18 cellular contexts compared by ENCODE assay signal in genomic region chr3:62041681-62042080, GRCh38.
"Had no signal": no experiment of that assay in that cellular context is flagged by ENCODE, and none has a peak within 500 bp of the region (broad histone marks: within the 10 kb centered on the region; RNA-seq: fewer than 3 reads in every experiment).

No MANE protein-coding gene starts in this region.

- FAIRE-seq: endothelial cell of umbilical vein, frontal cortex had no signal

- DNase-seq: dermis blood vessel endothelial cell; effector memory CD4-positive, alpha-beta T cell; erythroblast; hypothalamus; immature natural killer cell; islet precursor cell; kidney glomerular epithelial cell; left ventricle myocardium superior; lower lobe of right lung; naive thymus-derived CD8-positive, alpha-beta T cell; nephron progenitor cell; nucleus accumbens; right cardiac atrium; spleen; stimulated activated CD4-positive, alpha-beta T cell treated with anti-CD3 and anti-CD28 coated beads, Interleukin-4, amount 100 ng/mL, for 4 hours; stimulated activated naive B cell treated with anti-CD40 and anti-IgM and Interleukin-4, amounts not matched to agents 10 μg/mL and 1 μg/mL and 100 μg/mL, for 72 hours had no signal

- ATAC-seq: left ventricle myocardium superior; lower lobe of right lung; naive thymus-derived CD8-positive, alpha-beta T cell; right cardiac atrium; stimulated activated naive B cell treated with anti-CD40 and anti-IgM and Interleukin-4, amounts not matched to agents 10 μg/mL and 1 μg/mL and 100 μg/mL, for 72 hours had no signal
